ENCODE assay signal across 34 cellular contexts in the genomic region with DNA sequence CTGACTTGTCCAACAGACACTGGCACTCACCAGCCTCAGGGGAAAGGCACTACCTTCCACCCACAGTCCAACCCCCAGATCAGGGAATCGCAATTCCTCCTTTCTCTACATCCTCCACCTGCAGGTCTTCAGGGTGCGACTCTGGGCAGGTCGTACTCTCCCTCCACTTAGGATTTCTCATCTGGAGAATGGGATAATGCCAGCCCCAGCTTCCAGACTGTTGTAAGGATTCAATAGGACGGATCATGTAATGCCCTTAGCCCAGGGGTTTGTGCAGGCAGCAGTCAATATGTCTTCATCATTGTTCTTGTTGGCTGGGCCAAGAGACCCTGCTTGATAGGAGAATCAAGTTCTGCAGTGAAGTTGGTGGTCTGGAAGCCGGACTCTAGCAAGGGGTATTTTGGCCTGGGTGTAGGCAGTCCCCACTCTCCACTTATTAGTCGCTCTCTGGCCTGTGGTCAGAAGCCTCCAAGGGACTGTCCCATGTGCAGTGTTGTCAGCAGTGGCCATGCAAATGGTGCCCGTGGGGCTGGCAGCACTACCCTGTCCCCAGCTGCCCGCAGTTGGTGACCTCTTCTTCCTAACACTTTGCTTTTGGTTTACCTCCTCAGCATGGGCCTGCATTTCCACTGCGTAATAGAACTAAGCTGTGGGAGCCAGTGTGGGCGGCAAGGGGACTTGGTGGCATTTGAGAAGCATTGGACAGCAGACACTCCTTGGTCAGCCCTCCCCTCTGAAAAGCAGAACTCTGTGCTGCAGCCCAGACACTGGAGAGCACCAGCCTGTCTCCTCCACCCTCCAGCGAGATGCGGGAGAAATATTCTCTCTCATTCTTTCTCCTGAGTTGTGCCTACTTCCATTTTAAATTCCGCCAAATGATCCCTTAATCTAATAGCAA.
DNase-seq lines count a peak whose midpoint lies in the region; ATAC-seq, FAIRE-seq and TF ChIP-seq lines count a peak whose summit lies in the region.
"Had no signal": no experiment of that assay in that cellular context is flagged by ENCODE, and none has a peak within 500 bp of the region (broad histone marks: within the 10 kb centered on the region; RNA-seq: fewer than 3 reads in every experiment).

No MANE protein-coding gene starts in this region.

- TF ChIP-seq CTCF in H1 (IDR thresholded peaks at IDR 0.05; ENCODE audit: control extremely low read depth in 1 of 3, insufficient read depth in 1 of 3, low read depth in 1 of 3, low read length in 3 of 3) (no peak), osteoblast (IDR thresholded peaks at IDR 0.05; ENCODE audit: extremely low read depth, low read depth, low read length) (no peak)

- peak overlapping the region; percentile 90 for H4K5ac ChIP-seq in H1 (ENCODE audit: insufficient read length, low read depth, low read length)

- FAIRE-seq in H1 (lab: Jason Lieb, UNC): no peak
- no peak for FAIRE-seq in GM12892 (lab: Jason Lieb, UNC)
- FAIRE-seq: GM18507 had no signal

- CTCF ChIA-PET in H1 (lab: Charles Lee; ENCODE audit: partially characterized antibody): interaction anchor here (0.7 to 2.2 kb wide), 4 partner anchors 14 to 124 kb away, joined by 3 to 9 read pairs (median 3); no protein-coding TSS in a partner anchor

- TF ChIP-seq EP300 in H1 (IDR thresholded peaks at IDR 0.05; ENCODE audit: borderline replicate concordance in 1 of 2, low read depth in 2 of 2, low read length in 2 of 2): no peak

- H2BK20ac ChIP-seq in H1 (ENCODE audit: low read length): peak overlapping the region; percentile 83

- H3K9ac ChIP-seq in HUES64 (ENCODE audit: low read depth, low read length): peak overlapping the region; percentile 2; the same call in 1 of the 2 replicates
- no peak overlapping the region; a peak in 1 of 7 replicates for H3K9ac ChIP-seq in H1 (replicated peaks in 1 of 4; ENCODE audit: extremely low read depth in 1 of 4, low read depth in 3 of 4, low read length in 3 of 4)

- POLR2A ChIA-PET in H1 (lab: Charles Lee; ENCODE audit: partially characterized antibody): interaction anchor here (0.9 to 1.6 kb wide), 4 partner anchors 10 to 17 kb away, joined by 3 read pairs; no protein-coding TSS in a partner anchor

- 74% methylated on average over 13 of the region's 13 CpGs for WGBS in HUES64
- 50% methylated on average over 12 of the region's 13 CpGs; no CpG with 5 or more reads in 1 of the 2 experiments for WGBS in H1 (ENCODE audit: extremely low coverage in 1 of 2, insufficient coverage in 1 of 2, insufficient read length in 1 of 2, insufficient replicate concordance in 2 of 2, low coverage in 1 of 2, low lambda C conversion rate in 2 of 2, missing lambda C conversion rate in 1 of 2), 2 experiments

- H2BK12ac ChIP-seq in H1 (ENCODE audit: low read depth, low read length): peak overlapping the region; percentile 99

- H4K91ac ChIP-seq in H1 (replicated peaks; ENCODE audit: insufficient read length, low read length): peak overlapping the region; percentile 88

- peak overlapping the region; percentile 45 for H4K8ac ChIP-seq in H1 (ENCODE audit: extremely low read depth, insufficient read depth, low read length)

- no peak overlapping the region for H3K23ac ChIP-seq in H1 (ENCODE audit: insufficient read length)

- peak overlapping the region; percentile 99 for H2BK5ac ChIP-seq in H1 (ENCODE audit: low read depth, low read length)

- H3K4me3 ChIP-seq in HUES64 (ENCODE audit: low read length): no peak overlapping the region
- peak overlapping the region in 2 of 4 experiments; percentile 24 to 42; a peak in 4 of 8 replicates for H3K4me3 ChIP-seq in H1 (ENCODE audit: extremely low read depth in 1 of 4, insufficient read depth in 2 of 4, low read depth in 3 of 4, low read length in 4 of 4)
- no peak overlapping the region for H3K4me3 ChIP-seq in osteoblast (ENCODE audit: insufficient read depth, low read length)
- H3K4me3 ChIP-seq: ascending aorta, cardiac muscle cell, esophagus squamous epithelium, left lung, Peyer's patch, SJCRH30, tibial nerve had no signal

- H3K56ac ChIP-seq in H1 (replicated peaks; ENCODE audit: insufficient read length, low read depth, low read length): peak overlapping the region; percentile 37

- H2BK15ac ChIP-seq in H1 (ENCODE audit: low read length): peak overlapping the region; percentile 94; the same call in 1 of the 2 replicates

- H2AK5ac ChIP-seq in H1 (ENCODE audit: low read depth, low read length): peak overlapping the region; percentile 93; the same call in 1 of the 2 replicates

- TF ChIP-seq POLR2A in H1 (IDR thresholded peaks at IDR 0.05; ENCODE audit: control extremely low read depth in 1 of 2, low read depth in 2 of 2, low read length in 2 of 2): no peak
- TF ChIP-seq POLR2A in GM12892 (IDR thresholded peaks at IDR 0.05; ENCODE audit: low read depth, low read length): no peak

- H3K23me2 ChIP-seq in H1 (ENCODE audit: low read depth, low read length): no peaks in the 10 kb centered on the region

- H3K79me2 ChIP-seq in H1 (ENCODE audit: control insufficient read depth in 1 of 2, insufficient read depth in 2 of 2, low read length in 2 of 2) (no peaks in the 10 kb centered on the region), osteoblast (ENCODE audit: insufficient read depth, low read length) (no peaks in the 10 kb centered on the region)

- no peak for TF ChIP-seq RAD21 in H1 (IDR thresholded peaks at IDR 0.05 in 1 of 2, conservative IDR thresholded peaks at IDR 0.05 in 1 of 2; ENCODE audit: low read depth in 2 of 2, low read length in 2 of 2)

- peaks cover 37% of the 10 kb centered on the region for H3K4me1 ChIP-seq in HUES64 (ENCODE audit: insufficient read depth, low read length)
- peaks cover 14 to 45% (median 30%) of the 10 kb centered on the region in 4 experiments for H3K4me1 ChIP-seq in H1 (replicated peaks in 1 of 4; ENCODE audit: control insufficient read depth in 3 of 4, insufficient read depth in 4 of 4, low read length in 3 of 4)
- no peaks in the 10 kb centered on the region for H3K4me1 ChIP-seq in osteoblast (ENCODE audit: insufficient read depth, low read length)
- H3K4me1 ChIP-seq: BE2C, left lung, Peyer's patch, SJCRH30 had no signal

- H3K27me3 ChIP-seq in HUES64 (ENCODE audit: insufficient read depth, low read length) (no peaks in the 10 kb centered on the region), H1 (replicated peaks in 1 of 4; ENCODE audit: control insufficient read depth in 3 of 4, extremely low read depth in 1 of 4, insufficient read depth in 3 of 4, low read length in 3 of 4) (no peaks in the 10 kb centered on the region; a peak in 1 of 7 replicates), osteoblast (ENCODE audit: insufficient read depth, low read length) (peaks cover 11% of the 10 kb centered on the region)
- H3K27me3 ChIP-seq: ascending aorta, BE2C, cardiac muscle cell, Peyer's patch, SJCRH30, tibial nerve had no signal

- peak; percentile 33 for DNase-seq in CD1c-positive myeloid dendritic cell (ENCODE audit: extremely low spot score)
- peak in 1 of 2 experiments; percentile 50 for DNase-seq in H1 (ENCODE audit: low read depth in 1 of 2, low spot score in 2 of 2)
- DNase-seq in osteoblast (ENCODE audit: insufficient read length, low spot score, missing footprints): peak; percentile 39
- DNase-seq in GM12892 (ENCODE audit: insufficient read length): no peak
- no peak for DNase-seq in medulla oblongata (ENCODE audit: extremely low spot score)
- DNase-seq: activated CD4-positive, CD25-positive, alpha-beta regulatory T cell treated with anti-CD3 and anti-CD28 coated beads, Interleukin-2, amount 50 U/mL, for 72 hours; activated CD8-positive, alpha-beta T cell treated with anti-CD3 and anti-CD28 coated beads for 36 hours; activated naive CD8-positive, alpha-beta T cell treated with anti-CD3 and anti-CD28 coated beads for 36 hours; BE2C; cortex of kidney; DMS79; esophagus squamous epithelium; foreskin melanocyte; left lung; midbrain; MM.1S; naive thymus-derived CD8-positive, alpha-beta T cell; NCI-H1417; NCI-H2081; NCI-H2227 treated with DMSO at 0.1 percent for 48 hours; NCI-H526 treated with DMSO at 0.1 percent for 48 hours; SJCRH30; stimulated activated CD8-positive, alpha-beta memory T cell treated with anti-CD3 and anti-CD28 coated beads, Interleukin-4, amount 100 ng/mL, for 48 hours; stimulated activated naive CD8-positive, alpha-beta T cell treated with anti-CD3 and anti-CD28 coated beads, Interleukin-15, amount 100 ng/mL, for 72 hours; T-helper 1 cell had no signal

- H2AFZ ChIP-seq in H1 (ENCODE audit: low read length): no peak overlapping the region
- no peak overlapping the region for H2AFZ ChIP-seq in osteoblast (ENCODE audit: low read length)

- peak overlapping the region; percentile 32 for H3K14ac ChIP-seq in H1 (ENCODE audit: insufficient read length)

- H3K27ac ChIP-seq in HUES64 (ENCODE audit: low read depth, low read length) (peak overlapping the region; percentile 93; the same call in 1 of the 2 replicates), H1 (ENCODE audit: low read depth, low read length) (peak overlapping the region; percentile 63; the same call in 1 of the 2 replicates), osteoblast (ENCODE audit: low read depth, low read length) (no peak overlapping the region)
- H3K27ac ChIP-seq: ascending aorta, cardiac muscle cell, left lung, Peyer's patch, SJCRH30, tibial nerve had no signal

- peak overlapping the region; percentile 97 for H2BK120ac ChIP-seq in H1 (replicated peaks; ENCODE audit: low read depth, low read length)

- peak overlapping the region; percentile 98 for H3K18ac ChIP-seq in H1 (ENCODE audit: extremely low read depth, low read length)

- H3K79me1 ChIP-seq in H1 (ENCODE audit: low read depth, low read length): no peaks in the 10 kb centered on the region

- H3K4me2 ChIP-seq in H1 (ENCODE audit: insufficient read depth in 1 of 2, low read depth in 2 of 2, low read length in 2 of 2) (peak overlapping the region; percentile 38 to 64), osteoblast (ENCODE audit: insufficient read depth, low read length) (no peak overlapping the region)

- H4K20me1 ChIP-seq in H1 (replicated peaks in 1 of 2; ENCODE audit: control insufficient read depth in 1 of 2, insufficient read depth in 2 of 2, low read length in 2 of 2) (no peaks in the 10 kb centered on the region), osteoblast (ENCODE audit: insufficient read depth, low read length) (no peaks in the 10 kb centered on the region)

- no peaks in the 10 kb centered on the region for H3K36me3 ChIP-seq in HUES64 (ENCODE audit: insufficient read depth, low read length)
- no peaks in the 10 kb centered on the region for H3K36me3 ChIP-seq in H1 (ENCODE audit: control insufficient read depth in 2 of 4, insufficient read depth in 4 of 4, low read length in 3 of 4)
- H3K36me3 ChIP-seq in osteoblast (ENCODE audit: insufficient read depth, low read length): no peaks in the 10 kb centered on the region
- H3K36me3 ChIP-seq: ascending aorta, BE2C, cardiac muscle cell, esophagus squamous epithelium, left lung, Peyer's patch, SJCRH30, tibial nerve had no signal

- ATAC-seq in SK-N-SH treated with all-trans-retinoic acid at 6 μM for 48 hours: no peak
- ATAC-seq in GM19463 (IDR thresholded peaks at IDR 0.05; ENCODE audit: unreplicated experiment): no peak
- ATAC-seq: activated CD8-positive, alpha-beta T cell treated with anti-CD3 and anti-CD28 coated beads for 36 hours; left lung; naive thymus-derived CD8-positive, alpha-beta T cell; stimulated activated naive CD8-positive, alpha-beta T cell treated with anti-CD3 and anti-CD28 coated beads, Interleukin-15, amount 100 ng/mL, for 72 hours had no signal

- peak overlapping the region; percentile 76 for H3K4ac ChIP-seq in H1 (replicated peaks; ENCODE audit: insufficient read length, low read depth, low read length)

- H3K9me3 ChIP-seq in HUES64 (ENCODE audit: insufficient read depth, low read depth, low read length) (no peaks in the 10 kb centered on the region), H1 (ENCODE audit: insufficient read depth in 2 of 2, low read depth in 1 of 2, low read length in 1 of 2) (peaks cover 0 to 4% of the 10 kb centered on the region in 2 experiments; a peak in 1 of 4 replicates), osteoblast (ENCODE audit: low read depth, low read length) (no peaks in the 10 kb centered on the region)
- H3K9me3 ChIP-seq: ascending aorta, BE2C, Caco-2, Peyer's patch, SJCRH30 had no signal

Comparison
In these comparisons a context has a peak if more than half of its experiments do, and no peak if none do; other contexts are left out.
1. DNase-seq: peak in CD1c-positive myeloid dendritic cell (single experiment) and osteoblast (single experiment); none in GM12892 (single experiment) and medulla oblongata (single experiment).